ENCODE assay signal across 14 cellular contexts in genomic region chr16:11056989-11057645, GRCh38.
DNase-seq lines count a peak whose midpoint lies in the region; ATAC-seq and TF ChIP-seq lines count a peak whose summit lies in the region.
"Had no signal": no experiment of that assay in that cellular context is flagged by ENCODE, and none has a peak within 500 bp of the region (broad histone marks: within the 10 kb centered on the region; RNA-seq: fewer than 3 reads in every experiment).

No MANE protein-coding gene starts in this region.

- H3K27ac Mint-ChIP-seq in Calu3 (ENCODE audit: unreplicated experiment), result peak overlapping the region; percentile 51

- H4K20me1 ChIP-seq in PC-3 (ENCODE audit: low read length), result no peaks in the 10 kb centered on the region

- WGBS in prostate gland, result 35% methylated on average over 12 of the region's 12 CpGs

- no peaks in the 10 kb centered on the region for H3F3A ChIP-seq in PC-3 (ENCODE audit: low read length, unreplicated experiment)

- H3K27ac ChIP-seq in PC-3 (ENCODE audit: low read length) (no peak overlapping the region), prostate gland (peak overlapping the region; percentile 12 to 29)
- H3K27ac ChIP-seq: pancreas had no signal

- H3K27me3 Mint-ChIP-seq in Calu3 (ENCODE audit: unreplicated experiment), result no peaks in the 10 kb centered on the region

- POLR2A ChIA-PET in PC-3 (lab: Charles Lee; ENCODE audit: unreplicated experiment), result no interaction called here

- no peak for TF ChIP-seq POLR2A in prostate gland (IDR thresholded peaks at IDR 0.05)

- H3K9me3 ChIP-seq in PC-3 (ENCODE audit: low read length), result no peaks in the 10 kb centered on the region
- no peaks in the 10 kb centered on the region for H3K9me3 ChIP-seq in prostate gland
- H3K9me3 ChIP-seq: BLaER1 treated with 17β-estradiol and CSF1 and Interleukin-3, amounts not matched to agents 10 nM and 100 nM; pancreas had no signal

- no peak overlapping the region for H2AFZ ChIP-seq in PC-3 (ENCODE audit: low read length)

- H3K4me2 ChIP-seq in PC-3 (ENCODE audit: low read length), result no peak overlapping the region

- intact Hi-C loops in Calu3 (cut with micrococcal nuclease; ENCODE audit: unreplicated experiment), result no loop called here
- intact Hi-C loops in PC-3 (cut with micrococcal nuclease), result no loop called here
- intact Hi-C loops in prostate gland (cut with DNase I), result no loop called here

- BruUV-seq in Calu3 (replicated peaks; lab: Mats Ljungman, UMichigan) (no TSS peak), PC-3 (replicated peaks; lab: Mats Ljungman, UMichigan) (TSS peak; percentile 56)

- H3K9ac ChIP-seq in PC-3 (ENCODE audit: low read length), result no peak overlapping the region
- H3K9ac ChIP-seq: BLaER1 treated with 17β-estradiol and CSF1 and Interleukin-3, amounts not matched to agents 10 nM and 100 nM had no signal

- H3K27me3 ChIP-seq in PC-3 (ENCODE audit: low read length) (no peaks in the 10 kb centered on the region), prostate gland (replicated peaks; ENCODE audit: insufficient read depth) (no peaks in the 10 kb centered on the region)
- H3K27me3 ChIP-seq: BLaER1 treated with 17β-estradiol and CSF1 and Interleukin-3, amounts not matched to agents 10 nM and 100 nM; pancreas had no signal

- no peaks in the 10 kb centered on the region for H3K9me2 ChIP-seq in PC-3 (replicated peaks; ENCODE audit: low read length)

- H3K36me3 ChIP-seq in PC-3 (ENCODE audit: low read depth, low read length) (no peaks in the 10 kb centered on the region), prostate gland (peaks cover 0 to 13% of the 10 kb centered on the region in 2 donors)

- peaks cover 5% of the 10 kb centered on the region for H3K36me3 Mint-ChIP-seq in Calu3 (ENCODE audit: insufficient read depth, unreplicated experiment)

- CTCF ChIA-PET in Calu3 (lab: Charles Lee) (no interaction called here), PC-3 (lab: Charles Lee) (interaction anchor here (0.6 kb wide), 1 partner anchor 198 kb away, joined by 8 read pairs; no protein-coding TSS in a partner anchor)

- DNase-seq in Calu3 (no peak), PC-3 (no peak), cerebellum (ENCODE audit: low spot score) (peak; percentile 88), prostate gland (ENCODE audit: low spot score) (peak; percentile 83), H4 (ENCODE audit: low spot score) (no peak), SHP77 (lab: John Stamatoyannopoulos, UW) (no peak)
- DNase-seq in activated CD8-positive, alpha-beta memory T cell treated with anti-CD3 and anti-CD28 coated beads, Interleukin-2, amount 50 U/mL, for 4 hours, result no peak
- DNase-seq: effector memory CD4-positive, alpha-beta T cell; foreskin melanocyte; NCI-H1417; pancreas; Right ventricle myocardium superior had no signal

- peaks cover 22% of the 10 kb centered on the region for H3K4me1 Mint-ChIP-seq in Calu3 (ENCODE audit: low read depth, unreplicated experiment)

- ATAC-seq in PC-3 (no peak), HG02885 (IDR thresholded peaks at IDR 0.05; ENCODE audit: poor library complexity, unreplicated experiment) (no peak)
- ATAC-seq: pancreas had no signal

- H3K79me2 ChIP-seq in PC-3 (ENCODE audit: low read length), result no peaks in the 10 kb centered on the region

- TF ChIP-seq CTCF in Calu3 (IDR thresholded peaks at IDR 0.05; ENCODE audit: unreplicated experiment), result no peak
- no peak for TF ChIP-seq CTCF in PC-3 (conservative IDR thresholded peaks at IDR 0.05; ENCODE audit: low read depth, low read length)
- TF ChIP-seq CTCF in prostate gland (IDR thresholded peaks at IDR 0.05), result no peak

- no peaks in the 10 kb centered on the region for H3K9me3 Mint-ChIP-seq in Calu3 (ENCODE audit: low read depth, unreplicated experiment)

- H3K4me3 Mint-ChIP-seq in Calu3 (ENCODE audit: low read depth, unreplicated experiment), result no peak overlapping the region

- no peak overlapping the region for H3K4me3 ChIP-seq in PC-3 (ENCODE audit: low read length)
- H3K4me3 ChIP-seq in prostate gland, result no peak overlapping the region
- H3K4me3 ChIP-seq: BLaER1 treated with 17β-estradiol and CSF1 and Interleukin-3, amounts not matched to agents 10 nM and 100 nM; pancreas had no signal

- H3K4me1 ChIP-seq in PC-3 (ENCODE audit: insufficient read depth, low read length), result no peaks in the 10 kb centered on the region
- no peaks in the 10 kb centered on the region for H3K4me1 ChIP-seq in prostate gland (replicated peaks)
- H3K4me1 ChIP-seq: pancreas had no signal

Comparison
In these comparisons a context has a peak if more than half of its experiments do, and no peak if none do; other contexts are left out.
1. DNase-seq: peak in cerebellum (single experiment) and prostate gland (single experiment); none in Calu3 (single experiment), PC-3 (single experiment), H4 (single experiment), SHP77 (0 of 2) and activated CD8-positive, alpha-beta memory T cell treated with anti-CD3 and anti-CD28 coated beads, Interleukin-2, amount 50 U/mL, for 4 hours (single experiment).